20 cellular contexts compared by ENCODE assay signal in the genomic region with DNA sequence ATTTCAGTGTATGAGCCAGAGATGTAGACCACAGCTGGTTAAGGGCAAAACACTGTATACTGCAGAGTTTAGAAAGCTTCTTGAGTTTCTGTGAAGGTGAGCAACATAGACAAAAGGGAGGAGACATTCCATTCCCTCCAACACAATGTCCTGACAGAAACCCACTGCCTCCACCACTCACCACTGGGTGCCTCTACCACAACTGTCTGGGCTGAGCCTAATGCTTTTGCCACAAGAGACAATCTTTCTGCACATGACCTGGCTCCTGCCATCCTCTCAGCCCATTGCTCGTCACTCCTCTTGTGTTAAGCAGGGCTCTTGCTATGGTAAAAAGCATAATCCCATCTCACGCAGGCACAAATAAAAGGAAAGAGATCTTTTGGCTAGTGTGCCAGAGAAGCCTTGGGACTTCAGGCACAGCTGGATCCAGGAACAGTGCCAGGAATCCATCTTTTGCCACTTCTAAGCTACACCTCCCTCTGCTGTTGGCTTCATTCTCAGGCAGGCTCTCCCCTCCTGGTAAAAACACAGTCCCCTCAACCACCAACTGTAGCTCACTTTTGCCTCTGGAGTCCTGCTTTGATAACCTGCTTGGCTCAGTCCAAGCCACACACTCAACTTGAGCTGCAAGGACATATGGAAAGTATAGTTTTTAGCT.
A peak's percentile ranks its signal among the peaks of the same experiment; 100 is the strongest.
DNase-seq lines count a peak whose midpoint lies in the region; ATAC-seq and TF ChIP-seq lines count a peak whose summit lies in the region.
"Had no signal": no experiment of that assay in that cellular context is flagged by ENCODE, and none has a peak within 500 bp of the region (broad histone marks: within the 10 kb centered on the region; RNA-seq: fewer than 3 reads in every experiment).

No MANE protein-coding gene starts in this region.

- DNase-seq in DMS 273 treated with DMSO at 0.1 percent for 48 hours (lab: John Stamatoyannopoulos, UW) (peak; percentile 54), HFF-Myc (ENCODE audit: extremely low read depth, low read depth) (no peak), WERI-Rb-1 (no peak), myocyte (ENCODE audit: low read depth) (peak; percentile 5), MV-4-11 (lab: John Stamatoyannopoulos, UW) (no peak), CD1c-positive myeloid dendritic cell (ENCODE audit: extremely low spot score) (no peak)
- DNase-seq: activated CD4-positive, alpha-beta T cell treated with anti-CD3 and anti-CD28 coated beads, Interleukin-2, amount 10 ng/mL, durations not matched to agents 24 days and 14 days; activated naive CD8-positive, alpha-beta T cell treated with anti-CD3 and anti-CD28 coated beads for 36 hours; activated T-cell treated with anti-CD3 and anti-CD28 coated beads, Interleukin-2, amount 50 U/mL, for 4 hours; C1 segment of cervical spinal cord; cerebellar nuclear complex; heart right ventricle; left ventricle myocardium inferior; RPMI8226; stimulated activated CD4-positive, alpha-beta T cell treated with anti-CD3 and anti-CD28 coated beads, Interleukin-2, amount 100 ng/mL, for 24 hours had no signal

- TF ChIP-seq CTCF in HFF-Myc (IDR thresholded peaks at IDR 0.05; ENCODE audit: low read depth, low read length, missing control alignments) (peak; percentile 8), WERI-Rb-1 (IDR thresholded peaks at IDR 0.05; ENCODE audit: low read depth, low read length) (peak; percentile 30; the same call in 1 of the 2 replicates)

- no peak overlapping the region for H3K27ac ChIP-seq in WERI-Rb-1
- H3K27ac ChIP-seq: heart right ventricle, left ventricle myocardium inferior, right atrium auricular region, tibial artery had no signal

- H3K9me3 ChIP-seq in WERI-Rb-1 (ENCODE audit: severe bottlenecking), result no peaks in the 10 kb centered on the region
- H3K9me3 ChIP-seq: heart right ventricle, left ventricle myocardium inferior, right atrium auricular region, tibial artery had no signal

- ATAC-seq in GM18873 (IDR thresholded peaks at IDR 0.05; ENCODE audit: low FRiP score, unreplicated experiment) (no peak), HG03432 (IDR thresholded peaks at IDR 0.05; ENCODE audit: unreplicated experiment) (no peak)
- ATAC-seq: activated T-cell treated with anti-CD3 and anti-CD28 coated beads, Interleukin-2, amount 50 U/mL, for 4 hours; heart right ventricle; naive thymus-derived CD4-positive, alpha-beta T cell had no signal

- H3K27me3 ChIP-seq in WERI-Rb-1 (ENCODE audit: insufficient read depth, low read depth, severe bottlenecking), result no peaks in the 10 kb centered on the region
- H3K27me3 ChIP-seq: right atrium auricular region had no signal

- H3K4me3 ChIP-seq in HFF-Myc (replicated peaks; ENCODE audit: low read depth, low read length) (no peak overlapping the region), WERI-Rb-1 (ENCODE audit: low read depth, low read length) (no peak overlapping the region)
- H3K4me3 ChIP-seq: heart right ventricle, left ventricle myocardium inferior, right atrium auricular region, tibial artery had no signal

- H3K36me3 ChIP-seq in WERI-Rb-1, result no peaks in the 10 kb centered on the region
- H3K36me3 ChIP-seq: heart right ventricle, left ventricle myocardium inferior, right atrium auricular region, tibial artery had no signal

Comparison
In these comparisons a context has a peak if more than half of its experiments do, and no peak if none do; other contexts are left out.
1. DNase-seq: peak in DMS 273 treated with DMSO at 0.1 percent for 48 hours (single experiment) and myocyte (single experiment); none in HFF-Myc (single experiment), WERI-Rb-1 (single experiment), MV-4-11 (single experiment) and CD1c-positive myeloid dendritic cell (single experiment).